In the genomic region with DNA sequence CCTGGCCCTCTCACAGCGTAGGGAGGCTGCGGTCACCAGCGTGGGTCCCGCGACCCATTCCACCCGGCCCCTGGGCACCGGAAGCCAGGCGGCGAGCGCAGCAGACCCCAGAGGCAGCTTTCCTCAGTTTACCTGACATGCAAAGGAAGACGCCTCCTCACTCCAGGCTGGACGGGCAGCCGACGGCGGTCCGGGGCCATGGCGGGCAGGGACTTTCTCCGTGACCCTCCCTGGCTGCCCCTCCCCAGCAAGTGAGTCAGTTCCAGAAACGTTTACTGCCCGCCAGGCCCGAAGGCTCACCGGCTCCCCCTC, we compare ENCODE assay signal across 2 cellular contexts.
TF ChIP-seq lines count a peak whose summit lies in the region.

No MANE protein-coding gene starts in this region.

TF ChIP-seq in Ishikawa, 13 proteins besides CTCF, POLR2A, EP300 and RAD21:
- TF ChIP-seq ZBTB7A (IDR thresholded peaks at IDR 0.05; ENCODE audit: low read depth) (0 out of 2 replicates have a peak, but pooled peaks have one; percentile 8), YY1 (IDR thresholded peaks at IDR 0.05; ENCODE audit: low read depth) (no peak)

TF ChIP-seq in HepG2, 621 proteins besides CTCF, POLR2A, EP300 and RAD21:
- TF ChIP-seq REXO4 (CRISPR knock-in tag; IDR thresholded peaks at IDR 0.05; ENCODE audit: borderline replicate concordance) = no peak
- TF ChIP-seq AGO2 (optimal IDR thresholded peaks at IDR 0.05; ENCODE audit: low read depth, low read length) = peak; percentile 5
